Comparison of ENCODE assay signal across 8 cellular contexts in genomic region chr6:156778615-156779205, GRCh38. TPM values are rescaled to one million over a fixed set of nuclear protein-coding genes. Genes with fewer than 3 reads are reported as not detected.
DNase-seq lines count a peak whose midpoint lies in the region; ATAC-seq, FAIRE-seq and TF ChIP-seq lines count a peak whose summit lies in the region.

No MANE protein-coding gene starts in this region.

- peak overlapping the region; percentile 79; the same call in 1 of the 2 replicates for H3K27ac ChIP-seq in Panc1 (ENCODE audit: low read length)
- peak overlapping the region; percentile 81 to 99 (median 96) for H3K27ac ChIP-seq in pancreas

- no peaks in the 10 kb centered on the region; the same call in 1 of the 2 replicates for H3K36me3 ChIP-seq in Panc1 (ENCODE audit: control insufficient read depth, insufficient read depth, low read length)
- H3K36me3 ChIP-seq in pancreas = no peaks in the 10 kb centered on the region

- peaks cover 46% of the 10 kb centered on the region for H3K4me1 ChIP-seq in Panc1 (ENCODE audit: control insufficient read depth, insufficient read depth, low read length)
- H3K4me1 ChIP-seq in pancreas = peaks cover 10 to 31% (median 22%) of the 10 kb centered on the region in 3 donors

- H3K4me3 ChIP-seq in AG10803 (ENCODE audit: low read length) (peak overlapping the region; percentile 87), Panc1 (ENCODE audit: low read depth in 2 of 2, low read length in 2 of 2) (peak overlapping the region; percentile 91 to 95), pancreas (peak overlapping the region; percentile 46 to 85 (median 74))

- H3K9me3 Mint-ChIP-seq in type B pancreatic cell = no peaks in the 10 kb centered on the region

- peak; percentile 48 for DNase-seq in AG10803 (ENCODE audit: low read depth)
- no peak for DNase-seq in Panc1 (ENCODE audit: low read depth, low spot score)
- peak; percentile 27 for DNase-seq in activated gamma-delta T cell treated with Interleukin-2 at 50 U/mL for 16 hours
- DNase-seq in head of caudate nucleus = peak in 37 of 42 donors; percentile 28 to 78 (median 59)
- peak; percentile 58 to 87 (median 70) for DNase-seq in pancreas
- DNase-seq in type B pancreatic cell (ENCODE audit: extremely low spot score, unreplicated experiment) = peak; percentile 79

- H3K27ac Mint-ChIP-seq in type B pancreatic cell = no peak overlapping the region

- intact Hi-C loops in Panc1 (cut with micrococcal nuclease; ENCODE audit: unreplicated experiment) = no loop called here
- intact Hi-C loops in head of caudate nucleus (cut with DNase I) = loop anchor here (2.0 to 10.0 kb wide), 2 partner anchors 214 to 242 kb away; no protein-coding TSS in a partner anchor
- intact Hi-C loops in pancreas (cut with DNase I) = loop anchor here in 1 of 3 donors (10.0 kb wide), 2 partner anchors 94 to 214 kb away; no protein-coding TSS in a partner anchor

- H3K4me3 Mint-ChIP-seq in type B pancreatic cell = peak overlapping the region; percentile 82

- no peaks in the 10 kb centered on the region for H3K27me3 Mint-ChIP-seq in type B pancreatic cell

- TF ChIP-seq CTCF in AG10803 (conservative IDR thresholded peaks at IDR 0.05; ENCODE audit: low read length) (no peak), Panc1 (IDR thresholded peaks at IDR 0.05) (no peak), pancreas (IDR thresholded peaks at IDR 0.05) (no peak), type B pancreatic cell (conservative IDR thresholded peaks at IDR 0.05) (no peak)

- BruUV-seq in Panc1 (replicated peaks; lab: Mats Ljungman, UMichigan) = no TSS peak

- peaks cover 2% of the 10 kb centered on the region for H3K36me3 Mint-ChIP-seq in type B pancreatic cell

- WGBS in pancreas, 2 donors = 0% methylated on average over 18 to 64 of the region's 71 CpGs

- FAIRE-seq in pancreas (lab: Jason Lieb, UNC) = no peak

- H3K4me1 Mint-ChIP-seq in type B pancreatic cell (ENCODE audit: unreplicated experiment) = peaks cover 50% of the 10 kb centered on the region

- peak; percentile 6 for ATAC-seq in GM21723 (IDR thresholded peaks at IDR 0.05; ENCODE audit: unreplicated experiment)
- ATAC-seq in Panc1 = peak; percentile 28
- ATAC-seq in pancreas = peak in 3 of 4 donors; percentile 5 to 46 (median 15)
- ATAC-seq in HG02840 (IDR thresholded peaks at IDR 0.05; ENCODE audit: low FRiP score, unreplicated experiment) = no peak

- POLR2A ChIA-PET in Panc1 (lab: Charles Lee) = interaction anchor here (0.6 kb wide), 1 partner anchor 94 kb away, joined by 3 read pairs; no protein-coding TSS in a partner anchor

- H3K9me3 ChIP-seq in Panc1 (ENCODE audit: control insufficient read depth, insufficient read depth, low read depth, low read length) (no peaks in the 10 kb centered on the region), pancreas (no peaks in the 10 kb centered on the region)

- CTCF ChIA-PET in Panc1 (lab: Charles Lee) = interaction anchor here (0.6 kb wide), 1 partner anchor 215 kb away, joined by 3 read pairs; no protein-coding TSS in a partner anchor

- no peaks in the 10 kb centered on the region for H3K27me3 ChIP-seq in Panc1 (ENCODE audit: control insufficient read depth, insufficient read depth, low read length)
- no peaks in the 10 kb centered on the region for H3K27me3 ChIP-seq in pancreas

- in situ Hi-C loops in Panc1 (cut with HindIII; ENCODE audit: low pct_unique_long_range_greater_than_20kb, low sequenced_read_pairs) = no loop called here

RNA-seq across cellular contexts. Expression of gene ARID1B, which starts 1.5 kb away (rescaled TPM):
- total RNA-seq in Panc1 (2021; ENCODE audit: unreplicated experiment) (91.7 TPM), pancreas (10 to 100 TPM; 32.1 to 68.0 (median 43.7) TPM), type B pancreatic cell (ENCODE audit: low replicate concordance) (66.2 and 97.2 TPM in 2 replicates)
- polyA plus RNA-seq in Panc1 (2012; ENCODE audit: insufficient read length) = 53.4 TPM
- polyA plus RNA-seq in pancreas = 10 to 100 TPM; 16.2 to 16.4 TPM
